In genomic region chr18:58578321-58578720, GRCh38 we compare ENCODE assay signal across 12 cellular contexts. TPM values are rescaled to one million over a fixed set of nuclear protein-coding genes. Genes with fewer than 3 reads are reported as not detected.
A peak's percentile ranks its signal among the peaks of the same experiment; 100 is the strongest.
DNase-seq lines count a peak whose midpoint lies in the region; ATAC-seq and TF ChIP-seq lines count a peak whose summit lies in the region.
"Had no signal": no experiment of that assay in that cellular context is flagged by ENCODE, and none has a peak within 500 bp of the region (broad histone marks: within the 10 kb centered on the region; RNA-seq: fewer than 3 reads in every experiment).

No MANE protein-coding gene starts in this region.

- TF ChIP-seq CTCF in esophagus muscularis mucosa (IDR thresholded peaks at IDR 0.05) = no peak

- peaks cover 0 to 9% (median 0%) of the 10 kb centered on the region in 4 donors for H3K27me3 ChIP-seq in esophagus muscularis mucosa

- DNase-seq in Right ventricle myocardium inferior (ENCODE audit: missing footprints) (no peak), cardiac septum (ENCODE audit: low spot score) (no peak), SK-N-DZ (ENCODE audit: low spot score) (peak; percentile 62), left ventricle myocardium superior (no peak), esophagus muscularis mucosa (ENCODE audit: extremely low spot score) (no peak), NCI-H226 (no peak)
- no peak for DNase-seq in activated effector memory CD4-positive, alpha-beta T cell treated with anti-CD3 and anti-CD28 coated beads, Interleukin-2, amount 50 U/mL, for 16 hours
- DNase-seq: CD4-positive, CD25-positive, alpha-beta regulatory T cell; T-helper 9 cell had no signal

- peaks cover 0 to 5% (median 0%) of the 10 kb centered on the region in 4 donors for H3K4me1 ChIP-seq in esophagus muscularis mucosa

- no peak overlapping the region for H3K4me3 ChIP-seq in esophagus muscularis mucosa

- intact Hi-C loops in Right ventricle myocardium inferior (cut with DNase I) (no loop called here), cardiac septum (cut with DNase I) (no loop called here), left ventricle myocardium superior (cut with micrococcal nuclease) (no loop called here), esophagus muscularis mucosa (cut with DNase I) (no loop called here)

- H3K27ac ChIP-seq in esophagus muscularis mucosa (replicated peaks in 1 of 4) = no peak overlapping the region

- no peaks in the 10 kb centered on the region for H3K36me3 ChIP-seq in esophagus muscularis mucosa

- no peaks in the 10 kb centered on the region for H3K9me3 ChIP-seq in esophagus muscularis mucosa

- TF ChIP-seq EP300 in esophagus muscularis mucosa (IDR thresholded peaks at IDR 0.05) = no peak

- TF ChIP-seq POLR2A in esophagus muscularis mucosa (IDR thresholded peaks at IDR 0.05; ENCODE audit: low read depth) = no peak

- WGBS in esophagus muscularis mucosa = 68% methylated on average over 1 of the region's 1 CpG

- ATAC-seq in Right ventricle myocardium inferior = peak; percentile 30
- peak; percentile 60 for ATAC-seq in left ventricle myocardium superior
- no peak for ATAC-seq in GM21390 (IDR thresholded peaks at IDR 0.05; ENCODE audit: unreplicated experiment)
- ATAC-seq: HCT116 had no signal

RNA-seq across cellular contexts. Expression of gene ALPK2, which starts 50.6 kb away (rescaled TPM):
- total RNA-seq in Right ventricle myocardium inferior (243 TPM), cardiac septum (116 TPM), left ventricle myocardium superior (257 TPM), esophagus muscularis mucosa (under 1 TPM in 3 of 4 donors, not detected in 1; under 0.01 to 0.11 (median under 0.01) TPM)
- 1.8 and 2.7 TPM in 2 replicates for polyA plus RNA-seq in SK-N-DZ (2014; cell fraction: cytosol; rRNA removed)
- polyA plus RNA-seq in SK-N-DZ (2014; cell fraction: nucleus; rRNA removed) = 3.2 and 5.6 TPM in 2 replicates
- total RNA-seq: frontal cortex had no signal
- polyA plus RNA-seq: CD4-positive, CD25-positive, alpha-beta regulatory T cell had no signal

Comparison
In these comparisons a context has a peak if more than half of its experiments do, and no peak if none do; other contexts are left out.
1. RNA of gene ALPK2, which starts 50.6 kb away (total RNA-seq): 257 TPM in left ventricle myocardium superior (single experiment), 243 TPM in Right ventricle myocardium inferior (single experiment) and 116 TPM in cardiac septum (single experiment); under 0.01 to 0.11 TPM in esophagus muscularis mucosa; every median in the first group is over 100 times any median in the second.